ENCODE assay signal across 8 cellular contexts in genomic region chr6:31815025-31815838, GRCh38. TPM values are rescaled to one million over a fixed set of nuclear protein-coding genes. Genes with fewer than 3 reads are reported as not detected.
DNase-seq lines count a peak whose midpoint lies in the region; ATAC-seq and TF ChIP-seq lines count a peak whose summit lies in the region.

Gene HSPA1A, plus strand, starts transcription at chr6:31815543. Its CDS starts 214 bp downstream, at chr6:31815757.
Gene HSPA1L, minus strand, starts transcription at chr6:31815283. Its CDS starts 3,311 bp downstream, at chr6:31811972.

- CTCF ChIA-PET in CD8-positive, alpha-beta memory T cell (lab: Charles Lee) = interaction anchor here (0.8 to 1.9 kb wide), 8 partner anchors 9 to 162 kb away, joined by 3 to 9 read pairs (median 4); partner anchors contain the start of genes BAG6 and LSM2
- CTCF ChIA-PET in activated CD8-positive, alpha-beta T cell treated with anti-CD3 and anti-CD28 coated beads, Interleukin-2, amount 10 ng/mL, durations not matched to agents 7 days and 5 days (lab: Charles Lee) = interaction anchor here (0.8 to 3.3 kb wide), 8 partner anchors 9 to 269 kb away, joined by 3 to 16 read pairs (median 4); partner anchors contain the start of genes ATP6V1G2, HSPA1B and LSM2

- H3K27me3 Mint-ChIP-seq in CD8-positive, alpha-beta memory T cell = no peaks in the 10 kb centered on the region
- no peaks in the 10 kb centered on the region for H3K27me3 Mint-ChIP-seq in activated CD8-positive, alpha-beta T cell treated with anti-CD3 and anti-CD28 coated beads, Interleukin-2, amount 10 ng/mL, durations not matched to agents 7 days and 5 days (ENCODE audit: low read depth)

- no peaks in the 10 kb centered on the region for H3K9me3 ChIP-seq in CD8-positive, alpha-beta memory T cell (ENCODE audit: low read length)
- H3K9me3 ChIP-seq in left lung = no peaks in the 10 kb centered on the region

- peak; percentile 29 for ATAC-seq in activated CD8-positive, alpha-beta T cell treated with anti-CD3 and anti-CD28 coated beads, Interleukin-2, amount 10 ng/mL, durations not matched to agents 7 days and 5 days
- peak; percentile 71 for ATAC-seq in left lung
- no peak for ATAC-seq in GM19395 (IDR thresholded peaks at IDR 0.05; ENCODE audit: unreplicated experiment)

- TF ChIP-seq CTCF in HFF-Myc (IDR thresholded peaks at IDR 0.05; ENCODE audit: low read depth, low read length, missing control alignments) (no peak), left lung (IDR thresholded peaks at IDR 0.05) (no peak)

- DNase-seq in CD8-positive, alpha-beta memory T cell = peak; percentile 35 to 70 (median 49)
- DNase-seq in HFF-Myc (ENCODE audit: extremely low read depth, low read depth) (peak; percentile 89), NCI-H510A treated with DMSO at 0.1 percent for 48 hours (lab: John Stamatoyannopoulos, UW) (peak; percentile 99), left lung (peak; percentile 95 to 97)
- DNase-seq in activated CD8-positive, alpha-beta T cell treated with anti-CD3 and anti-CD28 coated beads, Interleukin-2, amount 10 ng/mL, durations not matched to agents 7 days and 5 days = peak; percentile 82
- peak; percentile 39 for DNase-seq in effector CD4-positive, alpha-beta T cell
- DNase-seq in stimulated activated CD4-positive, alpha-beta T cell treated with anti-CD3 and anti-CD28 coated beads, Interleukin-2, amount 100 ng/mL, for 4 hours (ENCODE audit: low read depth) = peak; percentile 46

- POLR2A ChIA-PET in CD8-positive, alpha-beta memory T cell (lab: Charles Lee) = interaction anchor here (0.6 to 1.9 kb wide), 11 partner anchors 9 to 256 kb away, joined by 3 to 18 read pairs (median 5); partner anchors contain the start of genes DXO, HSPA1B, LSM2 and NEU1
- POLR2A ChIA-PET in activated CD8-positive, alpha-beta T cell treated with anti-CD3 and anti-CD28 coated beads, Interleukin-2, amount 10 ng/mL, durations not matched to agents 7 days and 5 days (lab: Charles Lee) = interaction anchor here (0.6 to 5.1 kb wide), 11 partner anchors 9 to 222 kb away, joined by 3 to 37 read pairs (median 4); partner anchors contain the start of genes ABHD16A, BAG6, CLIC1 and GPANK1

- peak within 1 kb of the TSS; percentile 89 to 97 (median 94) for H3K27ac Mint-ChIP-seq in CD8-positive, alpha-beta memory T cell
- H3K27ac Mint-ChIP-seq in activated CD8-positive, alpha-beta T cell treated with anti-CD3 and anti-CD28 coated beads, Interleukin-2, amount 10 ng/mL, durations not matched to agents 7 days and 5 days = peak within 1 kb of the TSS; percentile 90

- H3K9me3 Mint-ChIP-seq in CD8-positive, alpha-beta memory T cell = no peaks in the 10 kb centered on the region
- H3K9me3 Mint-ChIP-seq in activated CD8-positive, alpha-beta T cell treated with anti-CD3 and anti-CD28 coated beads, Interleukin-2, amount 10 ng/mL, durations not matched to agents 7 days and 5 days (ENCODE audit: insufficient read depth) = no peaks in the 10 kb centered on the region

- no peaks in the 10 kb centered on the region for H3K27me3 ChIP-seq in CD8-positive, alpha-beta memory T cell (ENCODE audit: insufficient read depth, low read length, poor library complexity, severe bottlenecking)
- no peaks in the 10 kb centered on the region for H3K27me3 ChIP-seq in left lung

- peak within 1 kb of the TSS; percentile 88 for H3K27ac ChIP-seq in CD8-positive, alpha-beta memory T cell (ENCODE audit: low read depth, low read length)
- peak within 1 kb of the TSS; percentile 96 to 100 for H3K27ac ChIP-seq in left lung

- intact Hi-C loops in left lung (cut with DNase I) = no loop called here

- H3K4me3 Mint-ChIP-seq in CD8-positive, alpha-beta memory T cell = peak within 1 kb of the TSS; percentile 93 to 99 (median 96)
- H3K4me3 Mint-ChIP-seq in activated CD8-positive, alpha-beta T cell treated with anti-CD3 and anti-CD28 coated beads, Interleukin-2, amount 10 ng/mL, durations not matched to agents 7 days and 5 days = peak within 1 kb of the TSS; percentile 89

- H3K4me1 Mint-ChIP-seq in CD8-positive, alpha-beta memory T cell = peaks cover 41 to 58% (median 52%) of the 10 kb centered on the region in 3 donors
- peaks cover 47% of the 10 kb centered on the region for H3K4me1 Mint-ChIP-seq in activated CD8-positive, alpha-beta T cell treated with anti-CD3 and anti-CD28 coated beads, Interleukin-2, amount 10 ng/mL, durations not matched to agents 7 days and 5 days (ENCODE audit: low read depth)

- H3K4me3 ChIP-seq in CD8-positive, alpha-beta memory T cell (ENCODE audit: low read length) = peak within 1 kb of the TSS; percentile 70
- H3K4me3 ChIP-seq in HFF-Myc (replicated peaks; ENCODE audit: low read depth, low read length) (peak within 1 kb of the TSS; percentile 51), left lung (peak within 1 kb of the TSS; percentile 37 to 56)

- peaks cover 7% of the 10 kb centered on the region for H3K36me3 ChIP-seq in CD8-positive, alpha-beta memory T cell (ENCODE audit: insufficient read depth, low read length)
- H3K36me3 ChIP-seq in left lung = no peaks in the 10 kb centered on the region

- peaks cover 36% of the 10 kb centered on the region for H3K4me1 ChIP-seq in CD8-positive, alpha-beta memory T cell (ENCODE audit: insufficient read depth, low read length)
- H3K4me1 ChIP-seq in left lung = peaks cover 24 to 53% of the 10 kb centered on the region in 2 donors

- peaks cover 4 to 32% (median 6%) of the 10 kb centered on the region in 3 donors for H3K36me3 Mint-ChIP-seq in CD8-positive, alpha-beta memory T cell
- H3K36me3 Mint-ChIP-seq in activated CD8-positive, alpha-beta T cell treated with anti-CD3 and anti-CD28 coated beads, Interleukin-2, amount 10 ng/mL, durations not matched to agents 7 days and 5 days (ENCODE audit: low read depth) = peaks cover 18% of the 10 kb centered on the region

RNA-seq across cellular contexts. Expression of gene HSPA1A, which starts in this region (rescaled TPM):
- 10 to 100 TPM; 64.8 to 70.1 TPM for total RNA-seq in CD8-positive, alpha-beta memory T cell
- 34.1 TPM for polyA plus RNA-seq in CD8-positive, alpha-beta memory T cell
- total RNA-seq in activated CD8-positive, alpha-beta T cell treated with anti-CD3 and anti-CD28 coated beads, Interleukin-2, amount 10 ng/mL, durations not matched to agents 7 days and 5 days = 10 to 100 TPM; 75.6 to 75.7 TPM
- 100 to 1,000 TPM; 155 to 205 TPM for total RNA-seq in left lung

RNA-seq across cellular contexts. Expression of gene HSPA1L, which starts in this region (rescaled TPM):
- 1 to 10 TPM; 3.5 to 3.8 TPM for total RNA-seq in CD8-positive, alpha-beta memory T cell
- polyA plus RNA-seq in CD8-positive, alpha-beta memory T cell = 3.0 TPM
- total RNA-seq in activated CD8-positive, alpha-beta T cell treated with anti-CD3 and anti-CD28 coated beads, Interleukin-2, amount 10 ng/mL, durations not matched to agents 7 days and 5 days = 1 to 10 TPM; 3.0 to 3.1 TPM
- 1 to 10 TPM in 1 of 2 donors, under 1 TPM in 1; 0.99 to 1.2 TPM for total RNA-seq in left lung

Comparison
In these comparisons a context has a peak if more than half of its experiments do, and no peak if none do; other contexts are left out.
1. DNase-seq: peak in every context shown above with its lines; median percentile 99 in NCI-H510A treated with DMSO at 0.1 percent for 48 hours; 96 in left lung; 89 in HFF-Myc; 82 in activated CD8-positive, alpha-beta T cell treated with anti-CD3 and anti-CD28 coated beads, Interleukin-2, amount 10 ng/mL, durations not matched to agents 7 days and 5 days; 49 in CD8-positive, alpha-beta memory T cell; 46 in stimulated activated CD4-positive, alpha-beta T cell treated with anti-CD3 and anti-CD28 coated beads, Interleukin-2, amount 100 ng/mL, for 4 hours; 39 in effector CD4-positive, alpha-beta T cell.